In genomic region chr1:210477328-210477924, GRCh38 we compare ENCODE assay signal across 14 cellular contexts.
DNase-seq lines count a peak whose midpoint lies in the region; TF ChIP-seq lines count a peak whose summit lies in the region.
"Had no signal": no experiment of that assay in that cellular context is flagged by ENCODE, and none has a peak within 500 bp of the region (broad histone marks: within the 10 kb centered on the region; RNA-seq: fewer than 3 reads in every experiment).

No MANE protein-coding gene starts in this region.

- WGBS in SK-N-SH (ENCODE audit: low lambda C conversion rate), result 59% methylated on average over 5 of the region's 5 CpGs
- 62 to 80% (median 68%) methylated on average over 5 of the region's 5 CpGs for WGBS in spleen, 5 donors

- H3K4me1 ChIP-seq in SK-N-SH (ENCODE audit: control insufficient read depth in 1 of 2, insufficient read depth in 2 of 2, low read depth in 1 of 2, low read length in 1 of 2) (peaks cover 0 to 9% of the 10 kb centered on the region in 2 experiments; a peak in 2 of 4 replicates), spleen (no peaks in the 10 kb centered on the region)
- H3K4me1 ChIP-seq: SJSA1 had no signal

- peak; percentile 38 for DNase-seq in H4 (ENCODE audit: low spot score)
- DNase-seq in SK-N-SH, result no peak
- DNase-seq in kidney tubule cell (ENCODE audit: low spot score), result peak; percentile 7
- DNase-seq in spleen, result no peak
- DNase-seq in KBM-7, result no peak
- no peak for DNase-seq in activated naive CD8-positive, alpha-beta T cell treated with anti-CD3 and anti-CD28 coated beads for 36 hours
- DNase-seq: CD4-positive, alpha-beta T cell; HCEC 1CT; NCI-H526 had no signal

- no peak overlapping the region for H3K4me2 ChIP-seq in SK-N-SH

- no peaks in the 10 kb centered on the region for H3K9me3 Mint-ChIP-seq in activated naive CD8-positive, alpha-beta T cell treated with anti-CD3 and anti-CD28 coated beads for 36 hours
- H3K9me3 Mint-ChIP-seq: activated naive CD4-positive, alpha-beta T cell treated with anti-CD3 and anti-CD28 coated beads, Interleukin-2, amount 50 U/mL, for 24 hours; CD4-positive, alpha-beta T cell; central memory CD8-positive, alpha-beta T cell; neural crest cell had no signal

- no peaks in the 10 kb centered on the region for H4K20me1 ChIP-seq in SK-N-SH (ENCODE audit: insufficient read depth)

- no peaks in the 10 kb centered on the region for H3K79me2 ChIP-seq in SK-N-SH (ENCODE audit: insufficient read depth)

- no peak overlapping the region for H3K27ac Mint-ChIP-seq in activated naive CD8-positive, alpha-beta T cell treated with anti-CD3 and anti-CD28 coated beads for 36 hours
- H3K27ac Mint-ChIP-seq: activated naive CD4-positive, alpha-beta T cell treated with anti-CD3 and anti-CD28 coated beads, Interleukin-2, amount 50 U/mL, for 24 hours; CD4-positive, alpha-beta T cell had no signal

- no peak overlapping the region for H3K9ac ChIP-seq in SK-N-SH

- POLR2A ChIA-PET in SK-N-SH (lab: Yijun Ruan, JAX), result interaction anchor here (0.6 kb wide), 1 partner anchor 869 kb away, joined by 3 read pairs; no protein-coding TSS in a partner anchor

- no peaks in the 10 kb centered on the region for H3K36me3 Mint-ChIP-seq in activated naive CD8-positive, alpha-beta T cell treated with anti-CD3 and anti-CD28 coated beads for 36 hours
- H3K36me3 Mint-ChIP-seq: activated naive CD4-positive, alpha-beta T cell treated with anti-CD3 and anti-CD28 coated beads, Interleukin-2, amount 50 U/mL, for 24 hours had no signal

- H3K4me3 Mint-ChIP-seq in activated naive CD8-positive, alpha-beta T cell treated with anti-CD3 and anti-CD28 coated beads for 36 hours, result no peak overlapping the region
- H3K4me3 Mint-ChIP-seq: activated naive CD4-positive, alpha-beta T cell treated with anti-CD3 and anti-CD28 coated beads, Interleukin-2, amount 50 U/mL, for 24 hours; CD4-positive, alpha-beta T cell; central memory CD8-positive, alpha-beta T cell; neural crest cell had no signal

- no peaks in the 10 kb centered on the region for H3K4me1 Mint-ChIP-seq in activated naive CD8-positive, alpha-beta T cell treated with anti-CD3 and anti-CD28 coated beads for 36 hours
- H3K4me1 Mint-ChIP-seq: activated naive CD4-positive, alpha-beta T cell treated with anti-CD3 and anti-CD28 coated beads, Interleukin-2, amount 50 U/mL, for 24 hours had no signal

- H3K27ac ChIP-seq in SK-N-SH (ENCODE audit: low read depth in 2 of 2, low read length in 1 of 2) (peak overlapping the region in 1 of 2 experiments; percentile 35; a peak in 1 of 4 replicates), spleen (no peak overlapping the region)
- H3K27ac ChIP-seq: SJSA1 had no signal

- TF ChIP-seq POLR2A in spleen (IDR thresholded peaks at IDR 0.05), result no peak

- in situ Hi-C loops in KBM-7 (cut with MboI; ENCODE audit: low pct_unique_long_range_greater_than_20kb, low sequenced_read_pairs), result no loop called here

- no peak for TF ChIP-seq EP300 in SK-N-SH (IDR thresholded peaks at IDR 0.05; ENCODE audit: borderline replicate concordance in 1 of 2, low read depth in 1 of 2, low read length in 1 of 2)

- no peaks in the 10 kb centered on the region for H3F3A ChIP-seq in SK-N-SH (replicated peaks; ENCODE audit: insufficient read depth)

- intact Hi-C loops in spleen (cut with DNase I; ENCODE audit: low total_unique reads), result no loop called here

- CTCF ChIA-PET in SK-N-SH (lab: Yijun Ruan, JAX), result interaction anchor here (0.6 to 1.3 kb wide), 7 partner anchors 9 to 147 kb away, joined by 3 to 4 read pairs (median 3); no protein-coding TSS in a partner anchor

- no peaks in the 10 kb centered on the region for H3K9me2 ChIP-seq in SK-N-SH

- no peaks in the 10 kb centered on the region for H3K9me3 ChIP-seq in SK-N-SH
- H3K9me3 ChIP-seq in spleen, result no peaks in the 10 kb centered on the region
- H3K9me3 ChIP-seq: SJSA1 had no signal

- no peak for TF ChIP-seq RAD21 in SK-N-SH (IDR thresholded peaks at IDR 0.05; ENCODE audit: low read length)

- TF ChIP-seq CTCF in LNCAP (IDR thresholded peaks at IDR 0.05) (peak; percentile 29; the same call in 1 of the 2 replicates), SK-N-SH (IDR thresholded peaks at IDR 0.05) (no peak), spleen (IDR thresholded peaks at IDR 0.05 in 8 of 11, conservative IDR thresholded peaks at IDR 0.05 in 3 of 11) (no peak)

- H3K36me3 ChIP-seq in SK-N-SH (replicated peaks in 1 of 2; ENCODE audit: control insufficient read depth in 1 of 2, insufficient read depth in 2 of 2, low read length in 1 of 2) (no peaks in the 10 kb centered on the region), spleen (no peaks in the 10 kb centered on the region)
- H3K36me3 ChIP-seq: SJSA1 had no signal

- no peaks in the 10 kb centered on the region for H3K27me3 ChIP-seq in SK-N-SH (ENCODE audit: insufficient read depth)
- no peaks in the 10 kb centered on the region for H3K27me3 ChIP-seq in spleen (replicated peaks in 1 of 7)
- H3K27me3 ChIP-seq: SJSA1 had no signal

- no peaks in the 10 kb centered on the region for H3K27me3 Mint-ChIP-seq in activated naive CD8-positive, alpha-beta T cell treated with anti-CD3 and anti-CD28 coated beads for 36 hours
- H3K27me3 Mint-ChIP-seq: activated naive CD4-positive, alpha-beta T cell treated with anti-CD3 and anti-CD28 coated beads, Interleukin-2, amount 50 U/mL, for 24 hours; CD4-positive, alpha-beta T cell; central memory CD8-positive, alpha-beta T cell had no signal

- H2AFZ ChIP-seq in SK-N-SH (ENCODE audit: low read depth), result no peak overlapping the region

- H3K4me3 ChIP-seq in SK-N-SH (ENCODE audit: low read depth in 2 of 2, low read length in 1 of 2), result no peak overlapping the region
- no peak overlapping the region for H3K4me3 ChIP-seq in spleen
- H3K4me3 ChIP-seq: SJSA1 had no signal

TF ChIP-seq in SK-N-SH, 30 proteins besides CTCF, POLR2A, EP300 and RAD21:
- no peak for TF ChIP-seq MXI1 (IDR thresholded peaks at IDR 0.05; ENCODE audit: low read depth, low read length)
- TF ChIP-seq RFX5 (IDR thresholded peaks at IDR 0.05; ENCODE audit: low read length), result no peak
- peak; percentile 50; the same call in 1 of the 2 replicates for TF ChIP-seq TCF12 (IDR thresholded peaks at IDR 0.05)

Comparison
In these comparisons a context has a peak if more than half of its experiments do, and no peak if none do; other contexts are left out.
1. DNase-seq: peak in H4 (single experiment) and kidney tubule cell (single experiment); none in SK-N-SH (single experiment), spleen (single experiment), KBM-7 (single experiment) and activated naive CD8-positive, alpha-beta T cell treated with anti-CD3 and anti-CD28 coated beads for 36 hours (single experiment).